In the genomic region with DNA sequence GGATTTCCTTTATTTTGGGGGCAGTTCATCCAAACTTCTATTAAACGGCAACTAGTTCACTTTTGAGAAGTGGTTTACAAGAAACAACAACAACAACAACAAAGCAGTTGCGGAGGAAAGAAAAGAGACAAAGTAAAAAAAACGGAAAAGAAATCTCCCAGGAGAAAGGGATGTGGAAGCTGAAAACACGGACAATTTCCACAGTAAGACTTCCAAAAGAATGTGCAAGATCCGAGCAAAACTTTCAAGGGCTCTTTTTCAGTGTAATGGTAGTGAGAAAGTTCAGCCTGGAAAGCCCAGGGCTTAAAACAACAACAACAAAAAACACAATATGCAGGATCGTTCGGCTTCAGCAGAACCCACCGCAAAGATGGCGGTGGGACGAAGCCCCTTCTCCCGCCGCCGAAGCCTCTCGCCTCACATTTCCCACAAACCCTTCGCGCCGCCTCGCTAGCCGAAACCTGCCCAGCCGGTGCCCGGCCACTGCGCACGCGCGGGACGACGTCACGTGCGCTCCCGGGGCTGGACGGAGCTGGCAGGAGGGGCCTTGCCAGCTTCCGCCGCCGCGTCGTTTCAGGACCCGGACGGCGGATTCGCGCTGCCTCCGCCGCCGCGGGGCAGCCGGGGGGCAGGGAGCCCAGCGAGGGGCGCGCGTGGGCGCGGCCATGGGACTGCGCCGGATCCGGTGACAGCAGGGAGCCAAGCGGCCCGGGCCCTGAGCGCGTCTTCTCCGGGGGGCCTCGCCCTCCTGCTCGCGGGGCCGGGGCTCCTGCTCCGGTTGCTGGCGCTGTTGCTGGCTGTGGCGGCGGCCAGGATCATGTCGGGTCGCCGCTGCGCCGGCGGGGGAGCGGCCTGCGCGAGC, we compare ENCODE assay signal across 1 cellular context.
TF ChIP-seq lines count a peak whose summit lies in the region.

Gene TNKS2 (plus strand): TSS at position 553 of the 862 bp plus-strand sequence. CDS start 265 bp downstream, at position 818.

TF ChIP-seq in GM12878, 131 proteins besides CTCF, POLR2A, EP300 and RAD21 (continued from another document and continues in another):
- TF ChIP-seq, protein P1, sequence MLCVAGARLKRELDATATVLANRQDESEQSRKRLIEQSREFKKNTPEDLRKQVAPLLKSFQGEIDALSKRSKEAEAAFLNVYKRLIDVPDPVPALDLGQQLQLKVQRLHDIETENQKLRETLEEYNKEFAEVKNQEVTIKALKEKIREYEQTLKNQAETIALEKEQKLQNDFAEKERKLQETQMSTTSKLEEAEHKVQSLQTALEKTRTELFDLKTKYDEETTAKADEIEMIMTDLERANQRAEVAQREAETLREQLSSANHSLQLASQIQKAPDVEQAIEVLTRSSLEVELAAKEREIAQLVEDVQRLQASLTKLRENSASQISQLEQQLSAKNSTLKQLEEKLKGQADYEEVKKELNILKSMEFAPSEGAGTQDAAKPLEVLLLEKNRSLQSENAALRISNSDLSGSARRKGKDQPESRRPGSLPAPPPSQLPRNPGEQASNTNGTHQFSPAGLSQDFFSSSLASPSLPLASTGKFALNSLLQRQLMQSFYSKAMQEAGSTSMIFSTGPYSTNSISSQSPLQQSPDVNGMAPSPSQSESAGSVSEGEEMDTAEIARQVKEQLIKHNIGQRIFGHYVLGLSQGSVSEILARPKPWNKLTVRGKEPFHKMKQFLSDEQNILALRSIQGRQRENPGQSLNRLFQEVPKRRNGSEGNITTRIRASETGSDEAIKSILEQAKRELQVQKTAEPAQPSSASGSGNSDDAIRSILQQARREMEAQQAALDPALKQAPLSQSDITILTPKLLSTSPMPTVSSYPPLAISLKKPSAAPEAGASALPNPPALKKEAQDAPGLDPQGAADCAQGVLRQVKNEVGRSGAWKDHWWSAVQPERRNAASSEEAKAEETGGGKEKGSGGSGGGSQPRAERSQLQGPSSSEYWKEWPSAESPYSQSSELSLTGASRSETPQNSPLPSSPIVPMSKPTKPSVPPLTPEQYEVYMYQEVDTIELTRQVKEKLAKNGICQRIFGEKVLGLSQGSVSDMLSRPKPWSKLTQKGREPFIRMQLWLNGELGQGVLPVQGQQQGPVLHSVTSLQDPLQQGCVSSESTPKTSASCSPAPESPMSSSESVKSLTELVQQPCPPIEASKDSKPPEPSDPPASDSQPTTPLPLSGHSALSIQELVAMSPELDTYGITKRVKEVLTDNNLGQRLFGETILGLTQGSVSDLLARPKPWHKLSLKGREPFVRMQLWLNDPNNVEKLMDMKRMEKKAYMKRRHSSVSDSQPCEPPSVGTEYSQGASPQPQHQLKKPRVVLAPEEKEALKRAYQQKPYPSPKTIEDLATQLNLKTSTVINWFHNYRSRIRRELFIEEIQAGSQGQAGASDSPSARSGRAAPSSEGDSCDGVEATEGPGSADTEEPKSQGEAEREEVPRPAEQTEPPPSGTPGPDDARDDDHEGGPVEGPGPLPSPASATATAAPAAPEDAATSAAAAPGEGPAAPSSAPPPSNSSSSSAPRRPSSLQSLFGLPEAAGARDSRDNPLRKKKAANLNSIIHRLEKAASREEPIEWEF (IDR thresholded peaks at IDR 0.05; ENCODE audit: insufficient replicate concordance, low read depth, low read length) = no peak
- TF ChIP-seq MTA3 (IDR thresholded peaks at IDR 0.05; ENCODE audit: borderline replicate concordance, low read length) = no peak
- TF ChIP-seq TBL1XR1 (IDR thresholded peaks at IDR 0.05; ENCODE audit: low read depth, low read length) = no peak; the same call in 1 of the 2 replicates
- TF ChIP-seq SIN3A (IDR thresholded peaks at IDR 0.05; ENCODE audit: low read depth, low read length) = peak; percentile 16; the same call in 1 of the 2 replicates
- no peak for TF ChIP-seq ZBED1 (IDR thresholded peaks at IDR 0.05; ENCODE audit: borderline replicate concordance)
- peak; percentile 98 for TF ChIP-seq GATAD2B (conservative IDR thresholded peaks at IDR 0.05; ENCODE audit: low read depth)
- TF ChIP-seq CEBPZ (IDR thresholded peaks at IDR 0.05; ENCODE audit: low read depth, low read length) = no peak
- TF ChIP-seq YBX1 (IDR thresholded peaks at IDR 0.05) = no peak
- no peak for TF ChIP-seq BCL3 (IDR thresholded peaks at IDR 0.05; ENCODE audit: borderline replicate concordance, insufficient read depth, low read depth, low read length, poor library complexity, severe bottlenecking)
- TF ChIP-seq ASH2L (IDR thresholded peaks at IDR 0.05; ENCODE audit: borderline replicate concordance, low read depth) = no peak; the same call in 1 of the 2 replicates
- no peak for TF ChIP-seq ZNF384 (IDR thresholded peaks at IDR 0.05; ENCODE audit: borderline replicate concordance, low read depth, low read length)
- TF ChIP-seq MEF2B (IDR thresholded peaks at IDR 0.05; ENCODE audit: partially characterized antibody, poor library complexity, severe bottlenecking) = no peak
- TF ChIP-seq ETV6 (conservative IDR thresholded peaks at IDR 0.05 in 1 of 2, IDR thresholded peaks at IDR 0.05 in 1 of 2; ENCODE audit: borderline replicate concordance in 1 of 2, low read depth in 1 of 2) = no peak
- no peak for TF ChIP-seq JUND (IDR thresholded peaks at IDR 0.05; ENCODE audit: low read depth, low read length)
- TF ChIP-seq, protein P2, sequence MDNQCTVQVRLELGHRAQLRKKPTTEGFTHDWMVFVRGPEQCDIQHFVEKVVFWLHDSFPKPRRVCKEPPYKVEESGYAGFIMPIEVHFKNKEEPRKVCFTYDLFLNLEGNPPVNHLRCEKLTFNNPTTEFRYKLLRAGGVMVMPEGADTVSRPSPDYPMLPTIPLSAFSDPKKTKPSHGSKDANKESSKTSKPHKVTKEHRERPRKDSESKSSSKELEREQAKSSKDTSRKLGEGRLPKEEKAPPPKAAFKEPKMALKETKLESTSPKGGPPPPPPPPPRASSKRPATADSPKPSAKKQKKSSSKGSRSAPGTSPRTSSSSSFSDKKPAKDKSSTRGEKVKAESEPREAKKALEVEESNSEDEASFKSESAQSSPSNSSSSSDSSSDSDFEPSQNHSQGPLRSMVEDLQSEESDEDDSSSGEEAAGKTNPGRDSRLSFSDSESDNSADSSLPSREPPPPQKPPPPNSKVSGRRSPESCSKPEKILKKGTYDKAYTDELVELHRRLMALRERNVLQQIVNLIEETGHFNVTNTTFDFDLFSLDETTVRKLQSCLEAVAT (IDR thresholded peaks at IDR 0.05) = peak; percentile 52; the same call in 1 of the 2 replicates
- no peak for TF ChIP-seq CREM (IDR thresholded peaks at IDR 0.05; ENCODE audit: low read depth)
- peak; percentile 87 for TF ChIP-seq SMARCA5 (IDR thresholded peaks at IDR 0.05)
- TF ChIP-seq ZBTB33 (IDR thresholded peaks at IDR 0.05) = no peak
- TF ChIP-seq NR2C1 (IDR thresholded peaks at IDR 0.05) = no peak
- TF ChIP-seq E2F4 (IDR thresholded peaks at IDR 0.05; ENCODE audit: low read depth, low read length) = peak; percentile 45; the same call in 1 of the 2 replicates
- TF ChIP-seq POLR2AphosphoS2 (IDR thresholded peaks at IDR 0.05; ENCODE audit: low read depth, low read length) = 0 out of 2 replicates have a peak, but pooled peaks have one; percentile 54
- no peak for TF ChIP-seq ATF2 (IDR thresholded peaks at IDR 0.05; ENCODE audit: low read length)
- TF ChIP-seq NBN (IDR thresholded peaks at IDR 0.05) = peak; percentile 48; the same call in 1 of the 2 replicates
- TF ChIP-seq GABPA (IDR thresholded peaks at IDR 0.05; ENCODE audit: low read depth) = no peak
- peak; percentile 58 for TF ChIP-seq KLF5 (IDR thresholded peaks at IDR 0.05; ENCODE audit: partially characterized antibody)
- no peak for TF ChIP-seq WRNIP1 (IDR thresholded peaks at IDR 0.05; ENCODE audit: borderline replicate concordance, low read depth, low read length)
- no peak for TF ChIP-seq SUZ12 (IDR thresholded peaks at IDR 0.05; ENCODE audit: unreplicated experiment)
- TF ChIP-seq IKZF1 (conservative IDR thresholded peaks at IDR 0.05) = peak; percentile 94
- TF ChIP-seq FOXK2 (IDR thresholded peaks at IDR 0.05) = no peak
- TF ChIP-seq TCF3 (IDR thresholded peaks at IDR 0.05; ENCODE audit: borderline replicate concordance, insufficient read depth, low read depth, low read length) = no peak
- TF ChIP-seq, protein P3, sequence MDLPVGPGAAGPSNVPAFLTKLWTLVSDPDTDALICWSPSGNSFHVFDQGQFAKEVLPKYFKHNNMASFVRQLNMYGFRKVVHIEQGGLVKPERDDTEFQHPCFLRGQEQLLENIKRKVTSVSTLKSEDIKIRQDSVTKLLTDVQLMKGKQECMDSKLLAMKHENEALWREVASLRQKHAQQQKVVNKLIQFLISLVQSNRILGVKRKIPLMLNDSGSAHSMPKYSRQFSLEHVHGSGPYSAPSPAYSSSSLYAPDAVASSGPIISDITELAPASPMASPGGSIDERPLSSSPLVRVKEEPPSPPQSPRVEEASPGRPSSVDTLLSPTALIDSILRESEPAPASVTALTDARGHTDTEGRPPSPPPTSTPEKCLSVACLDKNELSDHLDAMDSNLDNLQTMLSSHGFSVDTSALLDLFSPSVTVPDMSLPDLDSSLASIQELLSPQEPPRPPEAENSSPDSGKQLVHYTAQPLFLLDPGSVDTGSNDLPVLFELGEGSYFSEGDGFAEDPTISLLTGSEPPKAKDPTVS (IDR thresholded peaks at IDR 0.05; ENCODE audit: low read depth, low read length) = no peak
- TF ChIP-seq HCFC1 (IDR thresholded peaks at IDR 0.05; ENCODE audit: low read length) = peak; percentile 43; the same call in 1 of the 2 replicates
- no peak for TF ChIP-seq FOXM1 (IDR thresholded peaks at IDR 0.05; ENCODE audit: low read depth, low read length)
